In genomic region chr3:152319256-152319655, GRCh38 we compare ENCODE assay signal across 14 cellular contexts. TPM values are rescaled to one million over a fixed set of nuclear protein-coding genes. Genes with fewer than 3 reads are reported as not detected.
DNase-seq lines count a peak whose midpoint lies in the region; ATAC-seq and TF ChIP-seq lines count a peak whose summit lies in the region.
"Had no signal": no experiment of that assay in that cellular context is flagged by ENCODE, and none has a peak within 500 bp of the region (broad histone marks: within the 10 kb centered on the region; RNA-seq: fewer than 3 reads in every experiment).

No MANE protein-coding gene starts in this region.

- H3K27me3 ChIP-seq in right atrium auricular region (no peaks in the 10 kb centered on the region), uterus (no peaks in the 10 kb centered on the region), neuronal stem cell (ENCODE audit: control insufficient read depth in 3 of 3, insufficient read depth in 3 of 3, low read depth in 1 of 3, low read length in 3 of 3) (no peaks in the 10 kb centered on the region)
- H3K27me3 ChIP-seq: BLaER1 treated with 17β-estradiol and CSF1 and Interleukin-3, amounts not matched to agents 10 nM and 100 nM had no signal

- H3K27ac ChIP-seq in right atrium auricular region (peak overlapping the region; percentile 4 to 76), uterus (peak overlapping the region; percentile 60 to 83), neuronal stem cell (replicated peaks; ENCODE audit: low read length) (no peak overlapping the region)
- H3K27ac ChIP-seq: BLaER1 treated with 17β-estradiol and CSF1 and Interleukin-3, amounts not matched to agents 10 nM and 100 nM had no signal

- H3K9me3 Mint-ChIP-seq in activated T-helper 17 cell treated with anti-CD3 and anti-CD28 coated beads, Interleukin-2, amount 50 U/mL, for 72 hours, result no peaks in the 10 kb centered on the region
- no peaks in the 10 kb centered on the region for H3K9me3 Mint-ChIP-seq in naive thymus-derived CD8-positive, alpha-beta T cell
- H3K9me3 Mint-ChIP-seq: WTC11 had no signal

- WGBS in neuronal stem cell (ENCODE audit: extremely low coverage in 2 of 2, insufficient read length in 2 of 2, insufficient replicate concordance in 1 of 2), 2 donors, result no CpG with 5 or more reads among the region's 2 CpGs

- H3K4me3 ChIP-seq in right atrium auricular region (no peak overlapping the region), uterus (no peak overlapping the region), neuronal stem cell (ENCODE audit: low read length in 2 of 2) (no peak overlapping the region)
- H3K4me3 ChIP-seq: BLaER1 treated with 17β-estradiol and CSF1 and Interleukin-3, amounts not matched to agents 10 nM and 100 nM; lung; skin epidermis had no signal

- H2BK12ac ChIP-seq in neuronal stem cell (ENCODE audit: low read length), result no peak overlapping the region

- H3K4ac ChIP-seq in neuronal stem cell (ENCODE audit: low read length), result no peak overlapping the region

- no peaks in the 10 kb centered on the region for H3K79me1 ChIP-seq in neuronal stem cell (ENCODE audit: low read depth, low read length)

- intact Hi-C loops in Right ventricle myocardium inferior (cut with DNase I) (no loop called here), uterus (cut with DNase I; ENCODE audit: low total_unique reads) (no loop called here)

- no peak overlapping the region for H2AK5ac ChIP-seq in neuronal stem cell (ENCODE audit: low read depth, low read length)

- TF ChIP-seq CTCF in right atrium auricular region (IDR thresholded peaks at IDR 0.05) (no peak), uterus (IDR thresholded peaks at IDR 0.05) (no peak)

- peaks cover 0 to 97% of the 10 kb centered on the region in 2 donors for H3K4me1 ChIP-seq in right atrium auricular region
- H3K4me1 ChIP-seq in uterus, result peaks cover 5 to 27% of the 10 kb centered on the region in 2 donors
- H3K4me1 ChIP-seq in neuronal stem cell (ENCODE audit: control insufficient read depth in 2 of 2, insufficient read depth in 1 of 2, low read depth in 1 of 2, low read length in 2 of 2), result peaks cover 0 to 11% of the 10 kb centered on the region in 2 donors

- peak overlapping the region; percentile 66 for H3K27ac Mint-ChIP-seq in activated T-helper 17 cell treated with anti-CD3 and anti-CD28 coated beads, Interleukin-2, amount 50 U/mL, for 72 hours
- peak overlapping the region in 9 of 10 donors; percentile 10 to 87 (median 63) for H3K27ac Mint-ChIP-seq in naive thymus-derived CD8-positive, alpha-beta T cell
- H3K27ac Mint-ChIP-seq: WTC11 had no signal

- no peak overlapping the region for H4K91ac ChIP-seq in neuronal stem cell (ENCODE audit: low read depth, low read length, poor library complexity)

- H3K14ac ChIP-seq in neuronal stem cell (ENCODE audit: low read length), result no peak overlapping the region

- ATAC-seq in Right ventricle myocardium inferior, result no peak
- ATAC-seq in activated T-helper 17 cell treated with anti-CD3 and anti-CD28 coated beads, Interleukin-2, amount 50 U/mL, for 72 hours (replicated peaks), result peak; percentile 25
- peak in 1 of 2 donors; percentile 23 for ATAC-seq in naive thymus-derived CD8-positive, alpha-beta T cell
- ATAC-seq: WTC11 had no signal

- H2BK120ac ChIP-seq in neuronal stem cell (ENCODE audit: low read depth, low read length), result no peak overlapping the region

- H3K36me3 Mint-ChIP-seq in activated T-helper 17 cell treated with anti-CD3 and anti-CD28 coated beads, Interleukin-2, amount 50 U/mL, for 72 hours (ENCODE audit: low read depth), result peaks cover 73% of the 10 kb centered on the region
- peaks cover 0 to 61% (median 8%) of the 10 kb centered on the region in 3 donors for H3K36me3 Mint-ChIP-seq in naive thymus-derived CD8-positive, alpha-beta T cell
- H3K36me3 Mint-ChIP-seq: WTC11 had no signal

- no peak overlapping the region for H3K18ac ChIP-seq in neuronal stem cell (ENCODE audit: low read length)

- peaks cover 62% of the 10 kb centered on the region for H3K4me1 Mint-ChIP-seq in activated T-helper 17 cell treated with anti-CD3 and anti-CD28 coated beads, Interleukin-2, amount 50 U/mL, for 72 hours
- peaks cover 37 to 91% (median 84%) of the 10 kb centered on the region in 4 donors for H3K4me1 Mint-ChIP-seq in naive thymus-derived CD8-positive, alpha-beta T cell

- no peaks in the 10 kb centered on the region for H3K9me3 ChIP-seq in right atrium auricular region
- no peaks in the 10 kb centered on the region for H3K9me3 ChIP-seq in uterus
- peaks cover 0 to 3% of the 10 kb centered on the region in 2 donors for H3K9me3 ChIP-seq in neuronal stem cell (replicated peaks in 1 of 2; ENCODE audit: control insufficient read depth in 2 of 2, insufficient read depth in 1 of 2, low read depth in 1 of 2, low read length in 2 of 2)

- H3K9ac ChIP-seq in neuronal stem cell (ENCODE audit: low read depth, low read length, poor library complexity), result no peak overlapping the region
- H3K9ac ChIP-seq: BLaER1 treated with 17β-estradiol and CSF1 and Interleukin-3, amounts not matched to agents 10 nM and 100 nM had no signal

- no peak overlapping the region for H2BK15ac ChIP-seq in neuronal stem cell (ENCODE audit: low read length)

- H3K4me3 Mint-ChIP-seq in activated T-helper 17 cell treated with anti-CD3 and anti-CD28 coated beads, Interleukin-2, amount 50 U/mL, for 72 hours, result peak overlapping the region; percentile 65
- H3K4me3 Mint-ChIP-seq in naive thymus-derived CD8-positive, alpha-beta T cell, result peak overlapping the region in 8 of 10 donors; percentile 12 to 67 (median 45)
- H3K4me3 Mint-ChIP-seq: WTC11 had no signal

- H3K27me3 Mint-ChIP-seq in activated T-helper 17 cell treated with anti-CD3 and anti-CD28 coated beads, Interleukin-2, amount 50 U/mL, for 72 hours, result no peaks in the 10 kb centered on the region
- no peaks in the 10 kb centered on the region for H3K27me3 Mint-ChIP-seq in naive thymus-derived CD8-positive, alpha-beta T cell

- no peak overlapping the region for H3K4me2 ChIP-seq in neuronal stem cell (ENCODE audit: insufficient read depth, low read length, poor library complexity, severe bottlenecking)

- H2AFZ ChIP-seq in neuronal stem cell (ENCODE audit: low read length), result no peak overlapping the region

- H3K36me3 ChIP-seq in right atrium auricular region, result no peaks in the 10 kb centered on the region
- H3K36me3 ChIP-seq in uterus, result no peaks in the 10 kb centered on the region
- no peaks in the 10 kb centered on the region for H3K36me3 ChIP-seq in neuronal stem cell (replicated peaks in 1 of 2; ENCODE audit: control insufficient read depth in 2 of 2, insufficient read depth in 2 of 2, low read length in 2 of 2)

- no peak for DNase-seq in right atrium auricular region (ENCODE audit: low spot score)
- no peak for DNase-seq in Right ventricle myocardium inferior (ENCODE audit: missing footprints)
- DNase-seq in naive thymus-derived CD8-positive, alpha-beta T cell, result no peak
- no peak for DNase-seq in uterus
- no peak for DNase-seq in DMS 273 (lab: John Stamatoyannopoulos, UW; ENCODE audit: unreplicated experiment)
- DNase-seq in stimulated activated CD4-positive, alpha-beta T cell treated with anti-CD3 and anti-CD28 coated beads, Interleukin-15, amount 100 ng/mL, for 24 hours, result no peak
- DNase-seq in neuronal stem cell (ENCODE audit: low spot score), result no peak
- DNase-seq: glutamatergic neuron, NCI-H446 had no signal

- H2BK5ac ChIP-seq in neuronal stem cell (ENCODE audit: low read length), result no peak overlapping the region

- no peak for TF ChIP-seq POLR2A in uterus (IDR thresholded peaks at IDR 0.05)

- no peak overlapping the region for H3K23ac ChIP-seq in neuronal stem cell (ENCODE audit: low read depth, low read length, poor library complexity)

- POLR2A ChIA-PET in naive thymus-derived CD8-positive, alpha-beta T cell (lab: Charles Lee), result no interaction called here

- no peak overlapping the region for H4K8ac ChIP-seq in neuronal stem cell (ENCODE audit: low read depth, low read length)

RNA-seq across cellular contexts. Expression of gene MBNL1, which starts 50.5 kb away (rescaled TPM):
- 100 to 1,000 TPM; 199 to 327 TPM for total RNA-seq in right atrium auricular region
- total RNA-seq in Right ventricle myocardium inferior, result 180 TPM
- total RNA-seq in activated T-helper 17 cell treated with anti-CD3 and anti-CD28 coated beads, Interleukin-2, amount 50 U/mL, for 72 hours, result 100 to 1,000 TPM; 322 to 452 TPM
- total RNA-seq in naive thymus-derived CD8-positive, alpha-beta T cell, result 100 to 1,000 TPM; 419 to 423 TPM
- 100 to 1,000 TPM; 298 to 370 (median 331) TPM for polyA plus RNA-seq in naive thymus-derived CD8-positive, alpha-beta T cell
- 100 to 1,000 TPM; 219 to 470 (median 243) TPM for total RNA-seq in uterus
- 5.8 TPM for polyA plus RNA-seq in neuronal stem cell (2013, experiment 1 of 2)
- 6.1 TPM for polyA plus RNA-seq in neuronal stem cell (2013, experiment 2 of 2)
